In genomic region chr5:9358961-9359686, GRCh38 we compare ENCODE assay signal across 20 cellular contexts.
DNase-seq lines count a peak whose midpoint lies in the region; ATAC-seq and TF ChIP-seq lines count a peak whose summit lies in the region.
"Had no signal": no experiment of that assay in that cellular context is flagged by ENCODE, and none has a peak within 500 bp of the region (broad histone marks: within the 10 kb centered on the region; RNA-seq: fewer than 3 reads in every experiment).

No MANE protein-coding gene starts in this region.

- CTCF ChIA-PET in PC-3 (lab: Charles Lee), result interaction anchor here (0.6 to 0.7 kb wide), 2 partner anchors 81 to 874 kb away, joined by 3 read pairs; no protein-coding TSS in a partner anchor
- CTCF ChIA-PET in CD4-positive, alpha-beta memory T cell (lab: Charles Lee; ENCODE audit: partially characterized antibody), result interaction anchor here (1.3 kb wide), 1 partner anchor 10 kb away, joined by 4 read pairs; no protein-coding TSS in a partner anchor
- CTCF ChIA-PET in activated CD8-positive, alpha-beta T cell treated with anti-CD3 and anti-CD28 coated beads, Interleukin-2, amount 10 ng/mL, durations not matched to agents 7 days and 5 days (lab: Charles Lee), result no interaction called here

- no peaks in the 10 kb centered on the region for H3K27me3 Mint-ChIP-seq in CD4-positive, alpha-beta memory T cell
- H3K27me3 Mint-ChIP-seq in activated CD8-positive, alpha-beta T cell treated with anti-CD3 and anti-CD28 coated beads, Interleukin-2, amount 10 ng/mL, durations not matched to agents 7 days and 5 days (ENCODE audit: low read depth), result no peaks in the 10 kb centered on the region
- H3K27me3 Mint-ChIP-seq: activated naive CD8-positive, alpha-beta T cell treated with anti-CD3 and anti-CD28 coated beads, Interleukin-2, amount 10 ng/mL, durations not matched to agents 7 days and 5 days; B cell had no signal

- intact Hi-C loops in PC-3 (cut with micrococcal nuclease), result no loop called here
- intact Hi-C loops in CD4-positive, alpha-beta memory T cell (cut with micrococcal nuclease), result no loop called here

- no peaks in the 10 kb centered on the region for H4K20me1 ChIP-seq in PC-3 (ENCODE audit: low read length)

- no peaks in the 10 kb centered on the region for H3K27me3 ChIP-seq in PC-3 (ENCODE audit: low read length)
- no peaks in the 10 kb centered on the region for H3K27me3 ChIP-seq in CD4-positive, alpha-beta memory T cell (ENCODE audit: insufficient read depth, low read length)
- H3K27me3 ChIP-seq: gastrocnemius medialis, suprapubic skin had no signal

- H3K79me2 ChIP-seq in PC-3 (ENCODE audit: low read length), result no peaks in the 10 kb centered on the region

- H3K4me3 ChIP-seq in AG09309 (ENCODE audit: control insufficient read depth, low read depth, low read length) (no peak overlapping the region), PC-3 (ENCODE audit: low read length) (no peak overlapping the region), choroid plexus epithelial cell (ENCODE audit: low read depth, low read length) (no peak overlapping the region)
- no peak overlapping the region for H3K4me3 ChIP-seq in CD4-positive, alpha-beta memory T cell (ENCODE audit: low read length in 2 of 2)
- H3K4me3 ChIP-seq: gastrocnemius medialis, GM12878, suprapubic skin had no signal

- no peak overlapping the region for H3K27ac ChIP-seq in PC-3 (ENCODE audit: low read length)
- H3K27ac ChIP-seq in CD4-positive, alpha-beta memory T cell (ENCODE audit: low read depth, low read length), result no peak overlapping the region
- H3K27ac ChIP-seq: gastrocnemius medialis, KMS-11, suprapubic skin had no signal

- H3K4me3 Mint-ChIP-seq in CD4-positive, alpha-beta memory T cell, result no peak overlapping the region
- no peak overlapping the region for H3K4me3 Mint-ChIP-seq in activated CD8-positive, alpha-beta T cell treated with anti-CD3 and anti-CD28 coated beads, Interleukin-2, amount 10 ng/mL, durations not matched to agents 7 days and 5 days
- H3K4me3 Mint-ChIP-seq: activated naive CD8-positive, alpha-beta T cell treated with anti-CD3 and anti-CD28 coated beads, Interleukin-2, amount 10 ng/mL, durations not matched to agents 7 days and 5 days; B cell; dendritic cell treated with granulocyte-macrophage colony-stimulating factor and Interleukin-4, amounts not matched to agents 40 ng/mL and 50 ng/mL, for 4 days; T-helper 2 cell treated with Interferon-gamma antibody and Interleukin-4, amounts not matched to agents 5 μg/mL and 100 μg/mL, for 36 hours had no signal

- no peaks in the 10 kb centered on the region for H3K36me3 ChIP-seq in PC-3 (ENCODE audit: low read depth, low read length)
- H3K36me3 ChIP-seq in CD4-positive, alpha-beta memory T cell (ENCODE audit: insufficient read depth, low read length), result no peaks in the 10 kb centered on the region
- H3K36me3 ChIP-seq: gastrocnemius medialis, suprapubic skin had no signal

- peaks cover 15% of the 10 kb centered on the region for H3K4me1 ChIP-seq in PC-3 (ENCODE audit: insufficient read depth, low read length)
- peaks cover 9% of the 10 kb centered on the region for H3K4me1 ChIP-seq in CD4-positive, alpha-beta memory T cell (ENCODE audit: insufficient read depth, low read length)
- H3K4me1 ChIP-seq: gastrocnemius medialis had no signal

- no peak overlapping the region for H2AFZ ChIP-seq in PC-3 (ENCODE audit: low read length)

- POLR2A ChIA-PET in PC-3 (lab: Charles Lee; ENCODE audit: unreplicated experiment), result no interaction called here
- POLR2A ChIA-PET in CD4-positive, alpha-beta memory T cell (lab: Charles Lee; ENCODE audit: partially characterized antibody), result interaction anchor here (0.6 kb wide), 1 partner anchor 74 kb away, joined by 3 read pairs; no protein-coding TSS in a partner anchor
- POLR2A ChIA-PET in activated CD8-positive, alpha-beta T cell treated with anti-CD3 and anti-CD28 coated beads, Interleukin-2, amount 10 ng/mL, durations not matched to agents 7 days and 5 days (lab: Charles Lee), result no interaction called here

- no peaks in the 10 kb centered on the region for H3F3A ChIP-seq in PC-3 (ENCODE audit: low read length, unreplicated experiment)

- no peaks in the 10 kb centered on the region for H3K9me3 ChIP-seq in PC-3 (ENCODE audit: low read length)
- H3K9me3 ChIP-seq in CD4-positive, alpha-beta memory T cell (ENCODE audit: control insufficient read depth in 1 of 2, low read length in 2 of 2), result no peaks in the 10 kb centered on the region
- H3K9me3 ChIP-seq: gastrocnemius medialis, suprapubic skin had no signal

- BruUV-seq in PC-3 (replicated peaks; lab: Mats Ljungman, UMichigan), result no TSS peak

- TF ChIP-seq CTCF in AG09309 (IDR thresholded peaks at IDR 0.05; ENCODE audit: control insufficient read depth, insufficient read depth, low read depth, low read length, missing control alignments), result no peak
- TF ChIP-seq CTCF in PC-3 (conservative IDR thresholded peaks at IDR 0.05; ENCODE audit: low read depth, low read length), result no peak
- TF ChIP-seq CTCF in choroid plexus epithelial cell (conservative IDR thresholded peaks at IDR 0.05; ENCODE audit: low read depth, low read length), result no peak

- peaks cover 8 to 26% (median 15%) of the 10 kb centered on the region in 4 donors for H3K4me1 Mint-ChIP-seq in CD4-positive, alpha-beta memory T cell
- H3K4me1 Mint-ChIP-seq in activated CD8-positive, alpha-beta T cell treated with anti-CD3 and anti-CD28 coated beads, Interleukin-2, amount 10 ng/mL, durations not matched to agents 7 days and 5 days (ENCODE audit: low read depth), result no peaks in the 10 kb centered on the region
- H3K4me1 Mint-ChIP-seq: activated naive CD8-positive, alpha-beta T cell treated with anti-CD3 and anti-CD28 coated beads, Interleukin-2, amount 10 ng/mL, durations not matched to agents 7 days and 5 days; B cell had no signal

- peaks cover 0 to 10% (median 6%) of the 10 kb centered on the region in 8 donors for H3K9me3 Mint-ChIP-seq in CD4-positive, alpha-beta memory T cell
- H3K9me3 Mint-ChIP-seq in activated CD8-positive, alpha-beta T cell treated with anti-CD3 and anti-CD28 coated beads, Interleukin-2, amount 10 ng/mL, durations not matched to agents 7 days and 5 days (ENCODE audit: insufficient read depth), result no peaks in the 10 kb centered on the region
- H3K9me3 Mint-ChIP-seq: dendritic cell treated with granulocyte-macrophage colony-stimulating factor and Interleukin-4, amounts not matched to agents 40 ng/mL and 50 ng/mL, for 4 days had no signal

- no peak overlapping the region for H3K9ac ChIP-seq in PC-3 (ENCODE audit: low read length)
- H3K9ac ChIP-seq: KMS-11 had no signal

- no peaks in the 10 kb centered on the region for H3K9me2 ChIP-seq in PC-3 (replicated peaks; ENCODE audit: low read length)

- no peaks in the 10 kb centered on the region for H3K36me3 Mint-ChIP-seq in CD4-positive, alpha-beta memory T cell
- no peaks in the 10 kb centered on the region for H3K36me3 Mint-ChIP-seq in activated CD8-positive, alpha-beta T cell treated with anti-CD3 and anti-CD28 coated beads, Interleukin-2, amount 10 ng/mL, durations not matched to agents 7 days and 5 days (ENCODE audit: low read depth)
- H3K36me3 Mint-ChIP-seq: activated naive CD8-positive, alpha-beta T cell treated with anti-CD3 and anti-CD28 coated beads, Interleukin-2, amount 10 ng/mL, durations not matched to agents 7 days and 5 days had no signal

- H3K4me2 ChIP-seq in PC-3 (ENCODE audit: low read length), result no peak overlapping the region
- H3K4me2 ChIP-seq: KMS-11 had no signal

- peak; percentile 15; the same call in 1 of the 2 replicates for ATAC-seq in PC-3
- ATAC-seq in activated CD8-positive, alpha-beta T cell treated with anti-CD3 and anti-CD28 coated beads, Interleukin-2, amount 10 ng/mL, durations not matched to agents 7 days and 5 days, result no peak
- ATAC-seq: gastrocnemius medialis, GM12878 had no signal

- DNase-seq in AG09309 (ENCODE audit: low read depth) (peak; percentile 39), PC-3 (peak; percentile 71), choroid plexus epithelial cell (ENCODE audit: low read depth) (peak; percentile 87), kidney glomerular epithelial cell (lab: John Stamatoyannopoulos, UW) (peak; percentile 59), amygdala (lab: John Stamatoyannopoulos, UW) (no peak), medulla oblongata (ENCODE audit: extremely low spot score) (no peak)
- DNase-seq in CD4-positive, alpha-beta memory T cell, result no peak
- DNase-seq in activated CD8-positive, alpha-beta T cell treated with anti-CD3 and anti-CD28 coated beads, Interleukin-2, amount 10 ng/mL, durations not matched to agents 7 days and 5 days, result no peak
- DNase-seq: activated naive CD8-positive, alpha-beta T cell treated with anti-CD3 and anti-CD28 coated beads, Interleukin-2, amount 10 ng/mL, durations not matched to agents 7 days and 5 days; DMS79 treated with DMSO at 0.1 percent for 48 hours; gastrocnemius medialis; NCI-H1694 treated with DMSO at 0.1 percent for 48 hours; NCI-H526; stimulated activated CD4-positive, alpha-beta T cell treated with anti-CD3 and anti-CD28 coated beads, Interleukin-12 subunit alpha, Interleukin-12 subunit beta, amount 100 ng/mL, for 4 hours had no signal

- H3K27ac Mint-ChIP-seq in CD4-positive, alpha-beta memory T cell, result no peak overlapping the region
- no peak overlapping the region for H3K27ac Mint-ChIP-seq in activated CD8-positive, alpha-beta T cell treated with anti-CD3 and anti-CD28 coated beads, Interleukin-2, amount 10 ng/mL, durations not matched to agents 7 days and 5 days
- H3K27ac Mint-ChIP-seq: activated naive CD8-positive, alpha-beta T cell treated with anti-CD3 and anti-CD28 coated beads, Interleukin-2, amount 10 ng/mL, durations not matched to agents 7 days and 5 days; B cell; dendritic cell treated with granulocyte-macrophage colony-stimulating factor and Interleukin-4, amounts not matched to agents 40 ng/mL and 50 ng/mL, for 4 days; T-helper 2 cell treated with Interferon-gamma antibody and Interleukin-4, amounts not matched to agents 5 μg/mL and 100 μg/mL, for 36 hours had no signal

Comparison
In these comparisons a context has a peak if more than half of its experiments do, and no peak if none do; other contexts are left out.
1. DNase-seq: peak in AG09309 (single experiment), PC-3 (single experiment), choroid plexus epithelial cell (single experiment) and kidney glomerular epithelial cell (single experiment); none in amygdala (0 of 56), CD4-positive, alpha-beta memory T cell (0 of 5), activated CD8-positive, alpha-beta T cell treated with anti-CD3 and anti-CD28 coated beads, Interleukin-2, amount 10 ng/mL, durations not matched to agents 7 days and 5 days (single experiment) and medulla oblongata (single experiment).